ENCODE assay signal across 8 cellular contexts in genomic region chr11:66677599-66678375, GRCh38. TPM values are rescaled to one million over a fixed set of nuclear protein-coding genes. Genes with fewer than 3 reads are reported as not detected.
A peak's percentile ranks its signal among the peaks of the same experiment; 100 is the strongest.
DNase-seq lines count a peak whose midpoint lies in the region; ATAC-seq and TF ChIP-seq lines count a peak whose summit lies in the region.

RBM4B (minus strand) TSS chr11:66677887; CDS start chr11:66677079, 808 bp downstream.

- H3K36me3 ChIP-seq in hepatocyte (replicated peaks; ENCODE audit: insufficient read depth, low read depth), result peaks cover 3% of the 10 kb centered on the region

- TF ChIP-seq CTCF in astrocyte of the cerebellum (IDR thresholded peaks at IDR 0.05; ENCODE audit: low read depth, low read length, missing control alignments) (no peak), hepatocyte (IDR thresholded peaks at IDR 0.05; ENCODE audit: poor library complexity) (no peak)

- H3K4me2 ChIP-seq in hepatocyte, result peak within 1 kb of the TSS; percentile 95

- H3K4me1 ChIP-seq in hepatocyte (ENCODE audit: insufficient read depth), result peaks cover 24% of the 10 kb centered on the region

- no peaks in the 10 kb centered on the region for H3K9me2 ChIP-seq in hepatocyte (replicated peaks; ENCODE audit: insufficient read depth)

- H3K27me3 ChIP-seq in hepatocyte, result no peaks in the 10 kb centered on the region

- ATAC-seq in GM18519 (IDR thresholded peaks at IDR 0.05; ENCODE audit: low FRiP score, unreplicated experiment), result peak; percentile 65
- ATAC-seq in HG03045 (IDR thresholded peaks at IDR 0.05; ENCODE audit: unreplicated experiment), result peak; percentile 83

- no peaks in the 10 kb centered on the region for H3K9me3 ChIP-seq in hepatocyte (ENCODE audit: low read depth)

- peaks cover 28% of the 10 kb centered on the region for H4K20me1 ChIP-seq in hepatocyte (ENCODE audit: insufficient read depth, poor library complexity, severe bottlenecking)

- H3K79me2 ChIP-seq in hepatocyte, result peaks cover 45% of the 10 kb centered on the region

- peak within 1 kb of the TSS; percentile 82 for H2AFZ ChIP-seq in hepatocyte

- peak within 1 kb of the TSS; percentile 96 for H3K27ac ChIP-seq in hepatocyte

- DNase-seq in NCI-H2081 treated with DMSO at 0.1 percent for 48 hours (lab: John Stamatoyannopoulos, UW) (peak; percentile 61), T1000 (lab: John Stamatoyannopoulos, UW) (peak; percentile 95), astrocyte of the cerebellum (ENCODE audit: low read depth) (peak; percentile 85), hepatocyte (ENCODE audit: low spot score) (peak; percentile 97), renal cortical epithelial cell (ENCODE audit: low read depth) (peak; percentile 81), cortex of kidney (lab: John Stamatoyannopoulos, UW) (no peak)

- H3K4me3 ChIP-seq in astrocyte of the cerebellum (ENCODE audit: low read depth, low read length), result peak within 1 kb of the TSS; percentile 71
- peak within 1 kb of the TSS; percentile 69 for H3K4me3 ChIP-seq in hepatocyte

- WGBS in hepatocyte (ENCODE audit: low lambda C conversion rate, missing lambda C conversion rate), result 2% methylated on average over 54 of the region's 61 CpGs

- in situ Hi-C loops in astrocyte of the cerebellum (cut with HindIII; ENCODE audit: low sequenced_read_pairs), result loop anchor here (5.0 kb wide), 1 partner anchor 55 kb away; no protein-coding TSS in a partner anchor

RNA-seq across cellular contexts. Expression of gene RBM4B, which starts in this region (rescaled TPM):
- 25.7 and 26.7 TPM in 2 replicates for total RNA-seq in hepatocyte
- polyA plus RNA-seq in hepatocyte, result 32.4 and 33.4 TPM in 2 replicates
- total RNA-seq in renal cortical epithelial cell, result 16.1 and 26.7 TPM in 2 replicates
